Comparison of ENCODE assay signal across 1 cellular context in genomic region chr6:158031445-158032353, GRCh38.
TF ChIP-seq lines count a peak whose summit lies in the region.

No MANE protein-coding gene starts in this region.

TF ChIP-seq in K562, 482 proteins besides CTCF, POLR2A, EP300 and RAD21 (continued from another document and continues in another):
- TF ChIP-seq FUS (optimal IDR thresholded peaks at IDR 0.05; ENCODE audit: low read depth, low read length) (no peak), NUFIP1 (IDR thresholded peaks at IDR 0.05; ENCODE audit: partially characterized antibody) (no peak), SMARCA4 (IDR thresholded peaks at IDR 0.05) (peak; percentile 81), CBX3 (IDR thresholded peaks at IDR 0.05; ENCODE audit: borderline replicate concordance in 1 of 2, low read length in 2 of 2) (no peak), ZNF224 (CRISPR knock-in tag; IDR thresholded peaks at IDR 0.05) (no peak), NR2C2 (CRISPR knock-in tag; IDR thresholded peaks at IDR 0.05) (no peak), NR2C2 (tag; IDR thresholded peaks at IDR 0.05) (peak; percentile 86), MCM3 (IDR thresholded peaks at IDR 0.05) (no peak), BRCA1 (IDR thresholded peaks at IDR 0.05) (no peak), BRCA1 (CRISPR knock-in tag; IDR thresholded peaks at IDR 0.05) (no peak), RFX7 (CRISPR knock-in tag; IDR thresholded peaks at IDR 0.05) (no peak), NBN (IDR thresholded peaks at IDR 0.05; ENCODE audit: low read depth) (no peak), NR1H2 (CRISPR knock-in tag; IDR thresholded peaks at IDR 0.05) (no peak), KLF16 (IDR thresholded peaks at IDR 0.05) (no peak), FOSL1 (tag; conservative IDR thresholded peaks at IDR 0.05) (peak; percentile 92), E2F1 (CRISPR knock-in tag; IDR thresholded peaks at IDR 0.05) (no peak), ZNF699 (CRISPR knock-in tag; IDR thresholded peaks at IDR 0.05; ENCODE audit: insufficient replicate concordance) (no peak), HDAC8 (tag; IDR thresholded peaks at IDR 0.05) (no peak), SRSF9 (IDR thresholded peaks at IDR 0.05; ENCODE audit: borderline replicate concordance, low read depth, low read length) (no peak), TCFL5 (CRISPR knock-in tag; conservative IDR thresholded peaks at IDR 0.05) (no peak), PRMT5 (CRISPR knock-in tag; IDR thresholded peaks at IDR 0.05) (no peak), TBP (optimal IDR thresholded peaks at IDR 0.05; ENCODE audit: low read depth, low read length) (no peak), STAT5A (IDR thresholded peaks at IDR 0.05; ENCODE audit: borderline replicate concordance, low read length) (no peak), TAF1 (IDR thresholded peaks at IDR 0.05; ENCODE audit: control insufficient read depth, extremely low read depth, insufficient read depth, low read length, severe bottlenecking) (no peak), NFE2 (IDR thresholded peaks at IDR 0.05; ENCODE audit: low read depth) (peak; percentile 32; the same call in 1 of the 2 replicates), MIER1 (IDR thresholded peaks at IDR 0.05; ENCODE audit: low read depth) (no peak), PCBP1 (IDR thresholded peaks at IDR 0.05; ENCODE audit: low read depth, low read length, poor library complexity, severe bottlenecking) (no peak), PHF21A (IDR thresholded peaks at IDR 0.05; ENCODE audit: borderline replicate concordance, low read depth) (no peak), NFATC3 (IDR thresholded peaks at IDR 0.05) (no peak), REST (CRISPR knock-in tag; IDR thresholded peaks at IDR 0.05; ENCODE audit: low read depth) (0 out of 2 replicates have a peak, but pooled peaks have one; percentile 4), HINFP (tag; conservative IDR thresholded peaks at IDR 0.05; ENCODE audit: low read depth) (no peak), SETDB1 (IDR thresholded peaks at IDR 0.05; ENCODE audit: low read length) (no peak), ZNF436 (CRISPR knock-in tag; IDR thresholded peaks at IDR 0.05) (no peak), ZEB2 (IDR thresholded peaks at IDR 0.05) (no peak), SAP30 (IDR thresholded peaks at IDR 0.05; ENCODE audit: borderline replicate concordance, insufficient read depth, low read depth, low read length, poor library complexity, severe bottlenecking) (no peak), SUPT5H (IDR thresholded peaks at IDR 0.05) (no peak), ZNF785 (CRISPR knock-in tag; IDR thresholded peaks at IDR 0.05) (no peak)
- TF ChIP-seq, protein P1, sequence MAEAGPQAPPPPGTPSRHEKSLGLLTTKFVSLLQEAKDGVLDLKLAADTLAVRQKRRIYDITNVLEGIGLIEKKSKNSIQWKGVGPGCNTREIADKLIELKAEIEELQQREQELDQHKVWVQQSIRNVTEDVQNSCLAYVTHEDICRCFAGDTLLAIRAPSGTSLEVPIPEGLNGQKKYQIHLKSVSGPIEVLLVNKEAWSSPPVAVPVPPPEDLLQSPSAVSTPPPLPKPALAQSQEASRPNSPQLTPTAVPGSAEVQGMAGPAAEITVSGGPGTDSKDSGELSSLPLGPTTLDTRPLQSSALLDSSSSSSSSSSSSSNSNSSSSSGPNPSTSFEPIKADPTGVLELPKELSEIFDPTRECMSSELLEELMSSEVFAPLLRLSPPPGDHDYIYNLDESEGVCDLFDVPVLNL (CRISPR knock-in tag; IDR thresholded peaks at IDR 0.05; ENCODE audit: low read depth), result no peak
- TF ChIP-seq, protein P2, sequence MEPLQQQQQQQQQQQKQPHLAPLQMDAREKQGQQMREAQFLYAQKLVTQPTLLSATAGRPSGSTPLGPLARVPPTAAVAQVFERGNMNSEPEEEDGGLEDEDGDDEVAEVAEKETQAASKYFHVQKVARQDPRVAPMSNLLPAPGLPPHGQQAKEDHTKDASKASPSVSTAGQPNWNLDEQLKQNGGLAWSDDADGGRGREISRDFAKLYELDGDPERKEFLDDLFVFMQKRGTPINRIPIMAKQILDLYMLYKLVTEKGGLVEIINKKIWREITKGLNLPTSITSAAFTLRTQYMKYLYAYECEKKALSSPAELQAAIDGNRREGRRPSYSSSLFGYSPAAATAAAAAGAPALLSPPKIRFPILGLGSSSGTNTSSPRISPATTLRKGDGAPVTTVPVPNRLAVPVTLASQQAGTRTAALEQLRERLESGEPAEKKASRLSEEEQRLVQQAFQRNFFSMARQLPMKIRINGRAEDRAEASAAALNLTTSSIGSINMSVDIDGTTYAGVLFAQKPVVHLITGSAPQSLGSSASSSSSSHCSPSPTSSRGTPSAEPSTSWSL (CRISPR knock-in tag; IDR thresholded peaks at IDR 0.05; ENCODE audit: borderline replicate concordance), result no peak
- TF ChIP-seq, protein P3, sequence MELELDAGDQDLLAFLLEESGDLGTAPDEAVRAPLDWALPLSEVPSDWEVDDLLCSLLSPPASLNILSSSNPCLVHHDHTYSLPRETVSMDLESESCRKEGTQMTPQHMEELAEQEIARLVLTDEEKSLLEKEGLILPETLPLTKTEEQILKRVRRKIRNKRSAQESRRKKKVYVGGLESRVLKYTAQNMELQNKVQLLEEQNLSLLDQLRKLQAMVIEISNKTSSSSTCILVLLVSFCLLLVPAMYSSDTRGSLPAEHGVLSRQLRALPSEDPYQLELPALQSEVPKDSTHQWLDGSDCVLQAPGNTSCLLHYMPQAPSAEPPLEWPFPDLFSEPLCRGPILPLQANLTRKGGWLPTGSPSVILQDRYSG (tag; conservative IDR thresholded peaks at IDR 0.05; ENCODE audit: low read depth), result no peak
- TF ChIP-seq, protein P4, sequence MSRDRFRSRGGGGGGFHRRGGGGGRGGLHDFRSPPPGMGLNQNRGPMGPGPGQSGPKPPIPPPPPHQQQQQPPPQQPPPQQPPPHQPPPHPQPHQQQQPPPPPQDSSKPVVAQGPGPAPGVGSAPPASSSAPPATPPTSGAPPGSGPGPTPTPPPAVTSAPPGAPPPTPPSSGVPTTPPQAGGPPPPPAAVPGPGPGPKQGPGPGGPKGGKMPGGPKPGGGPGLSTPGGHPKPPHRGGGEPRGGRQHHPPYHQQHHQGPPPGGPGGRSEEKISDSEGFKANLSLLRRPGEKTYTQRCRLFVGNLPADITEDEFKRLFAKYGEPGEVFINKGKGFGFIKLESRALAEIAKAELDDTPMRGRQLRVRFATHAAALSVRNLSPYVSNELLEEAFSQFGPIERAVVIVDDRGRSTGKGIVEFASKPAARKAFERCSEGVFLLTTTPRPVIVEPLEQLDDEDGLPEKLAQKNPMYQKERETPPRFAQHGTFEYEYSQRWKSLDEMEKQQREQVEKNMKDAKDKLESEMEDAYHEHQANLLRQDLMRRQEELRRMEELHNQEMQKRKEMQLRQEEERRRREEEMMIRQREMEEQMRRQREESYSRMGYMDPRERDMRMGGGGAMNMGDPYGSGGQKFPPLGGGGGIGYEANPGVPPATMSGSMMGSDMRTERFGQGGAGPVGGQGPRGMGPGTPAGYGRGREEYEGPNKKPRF (IDR thresholded peaks at IDR 0.05; ENCODE audit: low read depth, low read length), result no peak
- TF ChIP-seq, protein P5, sequence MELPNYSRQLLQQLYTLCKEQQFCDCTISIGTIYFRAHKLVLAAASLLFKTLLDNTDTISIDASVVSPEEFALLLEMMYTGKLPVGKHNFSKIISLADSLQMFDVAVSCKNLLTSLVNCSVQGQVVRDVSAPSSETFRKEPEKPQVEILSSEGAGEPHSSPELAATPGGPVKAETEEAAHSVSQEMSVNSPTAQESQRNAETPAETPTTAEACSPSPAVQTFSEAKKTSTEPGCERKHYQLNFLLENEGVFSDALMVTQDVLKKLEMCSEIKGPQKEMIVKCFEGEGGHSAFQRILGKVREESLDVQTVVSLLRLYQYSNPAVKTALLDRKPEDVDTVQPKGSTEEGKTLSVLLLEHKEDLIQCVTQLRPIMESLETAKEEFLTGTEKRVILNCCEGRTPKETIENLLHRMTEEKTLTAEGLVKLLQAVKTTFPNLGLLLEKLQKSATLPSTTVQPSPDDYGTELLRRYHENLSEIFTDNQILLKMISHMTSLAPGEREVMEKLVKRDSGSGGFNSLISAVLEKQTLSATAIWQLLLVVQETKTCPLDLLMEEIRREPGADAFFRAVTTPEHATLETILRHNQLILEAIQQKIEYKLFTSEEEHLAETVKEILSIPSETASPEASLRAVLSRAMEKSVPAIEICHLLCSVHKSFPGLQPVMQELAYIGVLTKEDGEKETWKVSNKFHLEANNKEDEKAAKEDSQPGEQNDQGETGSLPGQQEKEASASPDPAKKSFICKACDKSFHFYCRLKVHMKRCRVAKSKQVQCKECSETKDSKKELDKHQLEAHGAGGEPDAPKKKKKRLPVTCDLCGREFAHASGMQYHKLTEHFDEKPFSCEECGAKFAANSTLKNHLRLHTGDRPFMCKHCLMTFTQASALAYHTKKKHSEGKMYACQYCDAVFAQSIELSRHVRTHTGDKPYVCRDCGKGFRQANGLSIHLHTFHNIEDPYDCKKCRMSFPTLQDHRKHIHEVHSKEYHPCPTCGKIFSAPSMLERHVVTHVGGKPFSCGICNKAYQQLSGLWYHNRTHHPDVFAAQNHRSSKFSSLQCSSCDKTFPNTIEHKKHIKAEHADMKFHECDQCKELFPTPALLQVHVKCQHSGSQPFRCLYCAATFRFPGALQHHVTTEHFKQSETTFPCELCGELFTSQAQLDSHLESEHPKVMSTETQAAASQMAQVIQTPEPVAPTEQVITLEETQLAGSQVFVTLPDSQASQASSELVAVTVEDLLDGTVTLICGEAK (IDR thresholded peaks at IDR 0.05), result no peak
- TF ChIP-seq, protein P5 (CRISPR knock-in tag; IDR thresholded peaks at IDR 0.05), result no peak
